In the genomic region with DNA sequence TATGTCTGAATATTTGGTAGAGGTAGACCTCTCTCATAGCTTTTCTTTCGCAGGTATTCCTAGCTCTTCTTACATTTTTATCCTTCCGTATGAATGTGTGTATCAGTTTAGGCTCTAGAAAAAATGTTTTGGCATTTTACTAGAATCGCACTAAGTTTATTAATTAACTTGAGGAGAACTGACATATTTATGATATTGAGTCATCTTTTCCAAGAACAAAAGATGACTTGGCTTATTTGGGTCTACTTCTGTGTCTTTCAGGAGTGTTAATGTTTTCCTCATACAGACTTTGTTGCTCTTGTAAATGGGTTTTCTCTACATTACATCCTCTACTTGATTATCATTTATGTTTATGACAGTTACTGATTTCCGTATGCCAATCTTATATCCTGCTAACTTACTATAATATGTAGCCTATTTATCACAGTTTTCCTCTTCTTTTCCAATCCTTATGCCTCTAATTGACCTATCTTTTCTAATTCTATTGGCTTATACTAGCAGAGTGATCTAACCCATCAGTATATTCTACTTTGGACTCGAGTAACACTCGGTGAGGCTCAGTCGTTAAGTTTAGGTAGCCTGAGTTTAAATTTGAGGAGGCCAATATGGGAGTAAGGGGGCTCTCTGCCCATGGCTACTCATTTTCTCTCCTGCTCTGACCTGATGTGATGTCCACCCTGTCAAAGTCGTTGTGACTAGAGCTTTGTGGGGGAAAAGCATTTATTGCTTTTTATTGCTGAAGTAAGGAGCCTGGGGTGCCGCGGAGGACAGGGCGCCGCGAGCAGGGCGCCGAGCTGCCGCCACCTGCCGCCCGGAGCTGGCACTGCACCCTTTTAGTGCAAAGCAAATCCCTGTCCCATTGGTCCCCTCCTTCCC, we compare ENCODE assay signal across 1 cellular context.
TF ChIP-seq lines count a peak whose summit lies in the region.

No MANE protein-coding gene starts in this region.

TF ChIP-seq in HCT116, 20 proteins besides CTCF, POLR2A, EP300 and RAD21 (continued from another document):
- no peak for TF ChIP-seq YY1 (IDR thresholded peaks at IDR 0.05; ENCODE audit: extremely low read depth, insufficient replicate concordance, low read depth, low read length)
- TF ChIP-seq, protein P1, sequence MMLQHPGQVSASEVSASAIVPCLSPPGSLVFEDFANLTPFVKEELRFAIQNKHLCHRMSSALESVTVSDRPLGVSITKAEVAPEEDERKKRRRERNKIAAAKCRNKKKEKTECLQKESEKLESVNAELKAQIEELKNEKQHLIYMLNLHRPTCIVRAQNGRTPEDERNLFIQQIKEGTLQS (IDR thresholded peaks at IDR 0.05) = no peak
